ENCODE assay signal across 21 cellular contexts in genomic region chr10:71448146-71448545, GRCh38. TPM values are rescaled to one million over a fixed set of nuclear protein-coding genes. Genes with fewer than 3 reads are reported as not detected.
"Had no signal": no experiment of that assay in that cellular context is flagged by ENCODE, and none has a peak within 500 bp of the region (broad histone marks: within the 10 kb centered on the region; RNA-seq: fewer than 3 reads in every experiment).

No MANE protein-coding gene starts in this region.

- H3K9me3 ChIP-seq: heart left ventricle, pancreas had no signal

- ATAC-seq: foreskin keratinocyte; heart left ventricle; left colon; naive thymus-derived CD4-positive, alpha-beta T cell; pancreas; right cardiac atrium had no signal

- H3K4me1 ChIP-seq: foreskin keratinocyte, pancreas had no signal

- H3K36me3 Mint-ChIP-seq: naive thymus-derived CD4-positive, alpha-beta T cell had no signal

- H3K4me1 Mint-ChIP-seq: endodermal cell; naive thymus-derived CD4-positive, alpha-beta T cell; neural crest cell had no signal

- H3K27me3 Mint-ChIP-seq: naive thymus-derived CD4-positive, alpha-beta T cell had no signal

- H3K4me3 ChIP-seq: coronary artery, heart left ventricle, pancreas, smooth muscle cell had no signal

- H3K36me3 ChIP-seq: heart left ventricle, pancreas had no signal

- H3K27me3 ChIP-seq: heart left ventricle, pancreas had no signal

- H3K27ac Mint-ChIP-seq: endodermal cell; naive thymus-derived CD4-positive, alpha-beta T cell; progenitor cell of endocrine pancreas had no signal

- DNase-seq: effector CD4-positive, alpha-beta T cell; endodermal cell; erythroblast; foreskin keratinocyte; heart left ventricle; hippocampal formation; mesendoderm; naive thymus-derived CD4-positive, alpha-beta T cell; nucleus accumbens; pancreas; right cardiac atrium; stimulated activated CD4-positive, alpha-beta T cell treated with anti-CD3 and anti-CD28 coated beads, Interleukin-2, amount 100 ng/mL, for 48 hours; stimulated activated naive CD4-positive, alpha-beta T cell treated with Interleukin-2 at 50 U/mL for 16 hours; trophoblast cell had no signal

- H3K4me3 Mint-ChIP-seq: endodermal cell; naive thymus-derived CD4-positive, alpha-beta T cell; neural crest cell had no signal

- H3K4me2 ChIP-seq: smooth muscle cell had no signal

- H3K9me3 Mint-ChIP-seq: endodermal cell, neural crest cell had no signal

- H3K27ac ChIP-seq: coronary artery, foreskin keratinocyte, heart left ventricle, pancreas had no signal

RNA-seq across cellular contexts. Expression of gene CDH23, which starts 51.4 kb away (rescaled TPM):
- total RNA-seq: endothelial cell of umbilical vein, lung microvascular endothelial cell had no signal
